In the genomic region with DNA sequence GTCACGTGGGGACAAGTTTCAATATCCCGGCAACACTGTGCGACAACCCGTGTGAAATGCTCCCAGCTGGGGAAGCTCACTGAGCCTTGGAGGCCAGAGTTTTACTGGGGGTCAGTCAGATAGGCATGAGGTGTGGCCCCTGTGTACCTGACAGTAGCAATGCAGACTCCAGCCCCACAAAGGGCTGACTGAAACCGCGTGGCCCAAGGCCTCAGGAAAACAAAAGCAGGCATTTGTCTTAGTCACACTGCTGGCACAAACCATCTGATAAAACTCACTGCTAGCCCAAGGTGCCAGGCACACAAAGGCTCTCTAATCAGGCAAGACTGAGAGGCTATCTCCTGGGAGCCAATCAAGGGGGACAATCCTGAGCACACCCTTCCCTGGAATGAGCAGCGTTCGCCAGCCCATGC, we compare ENCODE assay signal across 25 cellular contexts.
DNase-seq lines count a peak whose midpoint lies in the region; ATAC-seq and TF ChIP-seq lines count a peak whose summit lies in the region.
"Had no signal": no experiment of that assay in that cellular context is flagged by ENCODE, and none has a peak within 500 bp of the region (broad histone marks: within the 10 kb centered on the region; RNA-seq: fewer than 3 reads in every experiment).

No MANE protein-coding gene starts in this region.

- DNase-seq in cardiac muscle cell (ENCODE audit: low read depth in 1 of 2, low spot score in 1 of 2) (no peak), right cardiac atrium (no peak), epithelial cell of esophagus (ENCODE audit: low read depth) (peak; percentile 51), neural progenitor cell (ENCODE audit: low spot score) (no peak), GM13977 (ENCODE audit: low spot score) (no peak), coronary artery (ENCODE audit: low spot score) (no peak), midbrain (lab: John Stamatoyannopoulos, UW) (no peak)
- DNase-seq in activated CD8-positive, alpha-beta memory T cell treated with anti-CD3 and anti-CD28 coated beads, Interleukin-2, amount 50 U/mL, for 4 hours: no peak
- DNase-seq: activated naive CD4-positive, alpha-beta T cell treated with anti-CD3 and anti-CD28 coated beads for 36 hours; HFFc6; NCI-H1417; NCI-H2029 treated with DMSO at 0.1 percent for 48 hours; NCI-H2227 treated with DMSO at 0.1 percent for 48 hours; nucleus accumbens; psoas muscle; Right ventricle myocardium superior; substantia nigra had no signal

- in situ Hi-C loops in GM13977 (cut with MboI; ENCODE audit: low pct_unique_long_range_greater_than_20kb, low sequenced_read_pairs, unreplicated experiment): no loop called here

- H3K79me2 ChIP-seq in neural progenitor cell (ENCODE audit: low read depth): no peaks in the 10 kb centered on the region

- no peaks in the 10 kb centered on the region for H3K9me3 ChIP-seq in cardiac muscle cell (ENCODE audit: low read depth)
- H3K9me3 ChIP-seq in right cardiac atrium (ENCODE audit: control insufficient read depth, low read length): no peaks in the 10 kb centered on the region
- H3K9me3 ChIP-seq in neural progenitor cell (ENCODE audit: low read depth): no peaks in the 10 kb centered on the region
- H3K9me3 ChIP-seq: psoas muscle had no signal

- H3K36me3 Mint-ChIP-seq in neural progenitor cell: no peaks in the 10 kb centered on the region
- H3K36me3 Mint-ChIP-seq: brain; CD14-positive monocyte; memory B cell; stimulated activated effector memory CD8-positive, alpha-beta T cell treated with anti-CD3 and anti-CD28 coated beads, Interleukin-12 subunit alpha, Interleukin-12 subunit beta, amount 100 ng/mL, for 72 hours had no signal

- H3K4me3 Mint-ChIP-seq in neural progenitor cell: no peak overlapping the region
- H3K4me3 Mint-ChIP-seq: activated CD8-positive, alpha-beta T cell treated with anti-CD3 and anti-CD28 coated beads for 36 hours; activated naive CD4-positive, alpha-beta T cell treated with anti-CD3 and anti-CD28 coated beads for 36 hours; brain; CD14-positive monocyte; HFFc6; memory B cell; stimulated activated effector memory CD8-positive, alpha-beta T cell treated with anti-CD3 and anti-CD28 coated beads, Interleukin-12 subunit alpha, Interleukin-12 subunit beta, amount 100 ng/mL, for 72 hours; T-helper 2 cell treated with Interferon-gamma antibody and Interleukin-4, amounts not matched to agents 5 μg/mL and 100 μg/mL, for 36 hours had no signal

- H3K36me3 ChIP-seq in cardiac muscle cell: no peaks in the 10 kb centered on the region
- H3K36me3 ChIP-seq in neural progenitor cell: no peaks in the 10 kb centered on the region

- H3F3A ChIP-seq in neural progenitor cell (ENCODE audit: low read depth): no peaks in the 10 kb centered on the region

- peak overlapping the region; percentile 44 for H3K27ac ChIP-seq in cardiac muscle cell
- no peak overlapping the region for H3K27ac ChIP-seq in right cardiac atrium (ENCODE audit: low read length)
- H3K27ac ChIP-seq in neural progenitor cell: no peak overlapping the region
- H3K27ac ChIP-seq in coronary artery: no peak overlapping the region
- H3K27ac ChIP-seq: psoas muscle had no signal

- H3K4me3 ChIP-seq in cardiac muscle cell: no peak overlapping the region
- no peak overlapping the region for H3K4me3 ChIP-seq in right cardiac atrium (ENCODE audit: low read length)
- H3K4me3 ChIP-seq in epithelial cell of esophagus (ENCODE audit: low read length): no peak overlapping the region
- no peak overlapping the region for H3K4me3 ChIP-seq in neural progenitor cell
- H3K4me3 ChIP-seq in coronary artery: no peak overlapping the region
- H3K4me3 ChIP-seq: K562, psoas muscle had no signal

- peak overlapping the region; percentile 73 for H2AFZ ChIP-seq in neural progenitor cell (replicated peaks)

- peak overlapping the region; percentile 38 for H3K27ac Mint-ChIP-seq in neural progenitor cell
- H3K27ac Mint-ChIP-seq: activated CD8-positive, alpha-beta T cell treated with anti-CD3 and anti-CD28 coated beads for 36 hours; activated naive CD4-positive, alpha-beta T cell treated with anti-CD3 and anti-CD28 coated beads for 36 hours; brain; HFFc6; memory B cell; stimulated activated effector memory CD8-positive, alpha-beta T cell treated with anti-CD3 and anti-CD28 coated beads, Interleukin-12 subunit alpha, Interleukin-12 subunit beta, amount 100 ng/mL, for 72 hours; T-helper 2 cell treated with Interferon-gamma antibody and Interleukin-4, amounts not matched to agents 5 μg/mL and 100 μg/mL, for 36 hours had no signal

- H3K4me1 ChIP-seq in cardiac muscle cell (ENCODE audit: low read depth) (peaks cover 18% of the 10 kb centered on the region), right cardiac atrium (ENCODE audit: control insufficient read depth, insufficient read depth, low read length) (no peaks in the 10 kb centered on the region), neural progenitor cell (peaks cover 14% of the 10 kb centered on the region)
- H3K4me1 ChIP-seq: psoas muscle had no signal

- H3K9ac ChIP-seq in neural progenitor cell: no peak overlapping the region

- intact Hi-C loops in right cardiac atrium (cut with DNase I): no loop called here

- no peaks in the 10 kb centered on the region for H4K20me1 ChIP-seq in neural progenitor cell (ENCODE audit: low read depth)

- WGBS in right cardiac atrium: 81% methylated on average over 8 of the region's 8 CpGs

- no peak for ATAC-seq in right cardiac atrium
- ATAC-seq: activated CD8-positive, alpha-beta T cell treated with anti-CD3 and anti-CD28 coated beads for 36 hours; left lobe of liver; psoas muscle; stimulated activated effector memory CD8-positive, alpha-beta T cell treated with anti-CD3 and anti-CD28 coated beads, Interleukin-12 subunit alpha, Interleukin-12 subunit beta, amount 100 ng/mL, for 72 hours had no signal

- TF ChIP-seq CTCF in cardiac muscle cell (IDR thresholded peaks at IDR 0.05; ENCODE audit: low read depth, low read length) (no peak), epithelial cell of esophagus (IDR thresholded peaks at IDR 0.05; ENCODE audit: insufficient read depth, low read depth, low read length, missing control alignments) (no peak), neural progenitor cell (IDR thresholded peaks at IDR 0.05) (no peak), GM13977 (IDR thresholded peaks at IDR 0.05; ENCODE audit: extremely low read depth, insufficient read depth, missing control alignments) (no peak), coronary artery (IDR thresholded peaks at IDR 0.05) (no peak)

- peaks cover 3% of the 10 kb centered on the region for H3K27me3 Mint-ChIP-seq in neural progenitor cell (ENCODE audit: insufficient read depth, low read depth)

- H3K4me2 ChIP-seq in neural progenitor cell: no peak overlapping the region

- peaks cover 45% of the 10 kb centered on the region for H3K4me1 Mint-ChIP-seq in neural progenitor cell
- H3K4me1 Mint-ChIP-seq: CD14-positive monocyte; memory B cell; stimulated activated effector memory CD8-positive, alpha-beta T cell treated with anti-CD3 and anti-CD28 coated beads, Interleukin-12 subunit alpha, Interleukin-12 subunit beta, amount 100 ng/mL, for 72 hours had no signal

- no peaks in the 10 kb centered on the region for H3K9me3 Mint-ChIP-seq in neural progenitor cell
- H3K9me3 Mint-ChIP-seq: activated CD8-positive, alpha-beta T cell treated with anti-CD3 and anti-CD28 coated beads for 36 hours; activated naive CD4-positive, alpha-beta T cell treated with anti-CD3 and anti-CD28 coated beads for 36 hours; brain; memory B cell; T-helper 2 cell treated with Interferon-gamma antibody and Interleukin-4, amounts not matched to agents 5 μg/mL and 100 μg/mL, for 36 hours had no signal

- H3K27me3 ChIP-seq in cardiac muscle cell (no peaks in the 10 kb centered on the region), right cardiac atrium (ENCODE audit: control insufficient read depth, insufficient read depth) (no peaks in the 10 kb centered on the region), neural progenitor cell (no peaks in the 10 kb centered on the region)
